20 cellular contexts compared by ENCODE assay signal in genomic region chr3:194176274-194176991, GRCh38. TPM values are rescaled to one million over a fixed set of nuclear protein-coding genes. Genes with fewer than 3 reads are reported as not detected.
DNase-seq lines count a peak whose midpoint lies in the region; ATAC-seq and TF ChIP-seq lines count a peak whose summit lies in the region.
"Had no signal": no experiment of that assay in that cellular context is flagged by ENCODE, and none has a peak within 500 bp of the region (broad histone marks: within the 10 kb centered on the region; RNA-seq: fewer than 3 reads in every experiment).

No MANE protein-coding gene starts in this region.

- TF ChIP-seq POLR2A in gastroesophageal sphincter (IDR thresholded peaks at IDR 0.05) = no peak

- peaks cover 7% of the 10 kb centered on the region for H3K9me3 Mint-ChIP-seq in endodermal cell
- peaks cover 3% of the 10 kb centered on the region for H3K9me3 Mint-ChIP-seq in nephron
- H3K9me3 Mint-ChIP-seq: activated naive CD8-positive, alpha-beta T cell treated with anti-CD3 and anti-CD28 coated beads, Interleukin-2, amount 50 U/mL, for 24 hours; HFFc6 had no signal

- intact Hi-C loops in mammary epithelial cell (cut with micrococcal nuclease) = no loop called here

- H3K79me2 ChIP-seq in mammary epithelial cell (ENCODE audit: insufficient read depth, low read length) = no peaks in the 10 kb centered on the region

- no peak for TF ChIP-seq CTCF in 22Rv1 (IDR thresholded peaks at IDR 0.05)
- no peak for TF ChIP-seq CTCF in endodermal cell (conservative IDR thresholded peaks at IDR 0.05)
- TF ChIP-seq CTCF in nephron (IDR thresholded peaks at IDR 0.05; ENCODE audit: unreplicated experiment in 3 of 3) = no peak
- TF ChIP-seq CTCF in gastroesophageal sphincter (IDR thresholded peaks at IDR 0.05) = no peak
- no peak for TF ChIP-seq CTCF in mammary epithelial cell (conservative IDR thresholded peaks at IDR 0.05 in 1 of 2, IDR thresholded peaks at IDR 0.05 in 1 of 2; ENCODE audit: extremely low read depth in 1 of 2, insufficient read depth in 1 of 2, low read depth in 1 of 2, low read length in 2 of 2)

- H3K27ac ChIP-seq in 22Rv1 (0 out of 2 replicates have a peak overlapping the region, but pooled peaks have one; percentile 12), endodermal cell (ENCODE audit: low read depth, low read length) (no peak overlapping the region), gastroesophageal sphincter (no peak overlapping the region), mammary epithelial cell (ENCODE audit: insufficient read depth, low read depth, low read length) (no peak overlapping the region)
- H3K27ac ChIP-seq: BLaER1, cardiac muscle cell, neutrophil had no signal

- H3K4me1 Mint-ChIP-seq in endodermal cell (peaks cover 20% of the 10 kb centered on the region), nephron (peaks cover 40% of the 10 kb centered on the region)
- H3K4me1 Mint-ChIP-seq: activated naive CD8-positive, alpha-beta T cell treated with anti-CD3 and anti-CD28 coated beads, Interleukin-2, amount 50 U/mL, for 24 hours had no signal

- no peak for TF ChIP-seq EP300 in gastroesophageal sphincter (IDR thresholded peaks at IDR 0.05)

- H3K27ac Mint-ChIP-seq in endodermal cell = no peak overlapping the region
- peak overlapping the region; percentile 3 to 71 (median 50) for H3K27ac Mint-ChIP-seq in nephron
- H3K27ac Mint-ChIP-seq: activated naive CD8-positive, alpha-beta T cell treated with anti-CD3 and anti-CD28 coated beads, Interleukin-2, amount 50 U/mL, for 24 hours; HFFc6 had no signal

- WGBS in endodermal cell (ENCODE audit: insufficient coverage in 1 of 2, insufficient read length in 1 of 2), 2 experiments = 31 to 40% methylated on average over 16 to 18 of the region's 18 CpGs
- 46 to 64% methylated on average over 16 to 17 of the region's 18 CpGs for WGBS in gastroesophageal sphincter (ENCODE audit: low coverage in 1 of 2), 2 donors
- WGBS in mammary epithelial cell (ENCODE audit: low coverage, missing lambda C conversion rate) = 92% methylated on average over 18 of the region's 18 CpGs

- H3K4me3 ChIP-seq in endodermal cell (ENCODE audit: low read length) = no peak overlapping the region
- no peak overlapping the region for H3K4me3 ChIP-seq in gastroesophageal sphincter
- no peak overlapping the region for H3K4me3 ChIP-seq in mammary epithelial cell (replicated peaks in 1 of 3; ENCODE audit: insufficient read depth in 1 of 3, low read depth in 2 of 3, low read length in 3 of 3)
- H3K4me3 ChIP-seq: BLaER1, cardiac muscle cell had no signal

- dilution Hi-C loops in mammary epithelial cell (cut with HindIII; ENCODE audit: low sequenced_read_pairs) = no loop called here

- no peaks in the 10 kb centered on the region for H4K20me1 ChIP-seq in mammary epithelial cell (ENCODE audit: insufficient read depth, low read length)
- H4K20me1 ChIP-seq: BLaER1 had no signal

- ATAC-seq in GM18907 (IDR thresholded peaks at IDR 0.05; ENCODE audit: unreplicated experiment) (no peak), gastroesophageal sphincter (no peak)
- ATAC-seq: activated naive CD8-positive, alpha-beta T cell treated with anti-CD3 and anti-CD28 coated beads, Interleukin-2, amount 50 U/mL, for 24 hours; left colon; Right ventricle myocardium inferior had no signal

- CTCF ChIA-PET in mammary epithelial cell (lab: Charles Lee; ENCODE audit: low non-redundant PET) = no interaction called here

- no TSS peak for BruUV-seq in mammary epithelial cell (replicated peaks; lab: Mats Ljungman, UMichigan)

- H3K4me1 ChIP-seq in endodermal cell (ENCODE audit: control insufficient read depth, insufficient read depth, low read length) (no peaks in the 10 kb centered on the region), gastroesophageal sphincter (no peaks in the 10 kb centered on the region), mammary epithelial cell (ENCODE audit: insufficient read depth, low read length) (no peaks in the 10 kb centered on the region)
- H3K4me1 ChIP-seq: BLaER1 had no signal

- no peak overlapping the region for H3K4me2 ChIP-seq in mammary epithelial cell (ENCODE audit: insufficient read depth, low read depth, low read length)
- H3K4me2 ChIP-seq: BLaER1 had no signal

- in situ Hi-C loops in mammary epithelial cell (cut with MboI; ENCODE audit: low sequenced_read_pairs in 2 of 2) = no loop called here

- H3K9ac ChIP-seq in endodermal cell (ENCODE audit: extremely low read depth, low read length, poor library complexity, severe bottlenecking) (no peak overlapping the region), mammary epithelial cell (ENCODE audit: insufficient read depth, low read length) (no peak overlapping the region)
- H3K9ac ChIP-seq: BLaER1 had no signal

- H3K27me3 Mint-ChIP-seq in endodermal cell (ENCODE audit: insufficient read depth) = peaks cover 3% of the 10 kb centered on the region
- H3K27me3 Mint-ChIP-seq in nephron (ENCODE audit: low read depth) = peaks cover 64% of the 10 kb centered on the region

- H3K9me3 ChIP-seq in endodermal cell (ENCODE audit: control insufficient read depth, low read length) = no peaks in the 10 kb centered on the region
- no peaks in the 10 kb centered on the region for H3K9me3 ChIP-seq in gastroesophageal sphincter
- H3K9me3 ChIP-seq in mammary epithelial cell (replicated peaks; ENCODE audit: insufficient read depth, low read length) = no peaks in the 10 kb centered on the region
- H3K9me3 ChIP-seq: BLaER1, neutrophil had no signal

- H3K36me3 ChIP-seq in endodermal cell (ENCODE audit: control insufficient read depth, insufficient read depth, low read length) (no peaks in the 10 kb centered on the region), gastroesophageal sphincter (no peaks in the 10 kb centered on the region), mammary epithelial cell (ENCODE audit: insufficient read depth, low read length) (no peaks in the 10 kb centered on the region)
- H3K36me3 ChIP-seq: BLaER1, cardiac muscle cell, neutrophil had no signal

- no peaks in the 10 kb centered on the region for H3K36me3 Mint-ChIP-seq in endodermal cell (ENCODE audit: low read depth)
- H3K36me3 Mint-ChIP-seq in nephron (ENCODE audit: low read depth) = no peaks in the 10 kb centered on the region

- DNase-seq in NCI-H69 (lab: John Stamatoyannopoulos, UW) (peak; percentile 23), endodermal cell (peak; percentile 70), kidney glomerular epithelial cell (lab: John Stamatoyannopoulos, UW) (no peak), mammary epithelial cell (no peak)
- DNase-seq: activated CD4-positive, alpha-beta T cell treated with anti-CD3 and anti-CD28 coated beads for 48 hours; activated effector memory CD4-positive, alpha-beta T cell treated with anti-CD3 and anti-CD28 coated beads, Interleukin-2, amount 50 U/mL, for 16 hours; activated naive CD8-positive, alpha-beta T cell treated with anti-CD3 and anti-CD28 coated beads, Interleukin-2, amount 50 U/mL, for 24 hours; erythroblast; HFFc6; left colon; NCI-H146; NCI-H748 treated with DMSO at 0.1 percent for 48 hours had no signal

- H3K27me3 ChIP-seq in endodermal cell (ENCODE audit: control insufficient read depth, insufficient read depth, low read length, poor library complexity, severe bottlenecking) = no peaks in the 10 kb centered on the region
- H3K27me3 ChIP-seq in gastroesophageal sphincter = peaks cover 6% of the 10 kb centered on the region
- H3K27me3 ChIP-seq in mammary epithelial cell (ENCODE audit: insufficient read depth, low read length) = no peaks in the 10 kb centered on the region
- H3K27me3 ChIP-seq: BLaER1, cardiac muscle cell, neutrophil had no signal

- H2AFZ ChIP-seq in mammary epithelial cell (ENCODE audit: low read depth, low read length) = no peak overlapping the region

- H3K4me3 Mint-ChIP-seq in endodermal cell = no peak overlapping the region
- peak overlapping the region; percentile 31 to 65 (median 54) for H3K4me3 Mint-ChIP-seq in nephron
- H3K4me3 Mint-ChIP-seq: activated naive CD8-positive, alpha-beta T cell treated with anti-CD3 and anti-CD28 coated beads, Interleukin-2, amount 50 U/mL, for 24 hours; HFFc6 had no signal

RNA-seq across cellular contexts. Expression of gene HES1, which starts 40.5 kb away (rescaled TPM):
- total RNA-seq in endodermal cell = 10 to 100 TPM in 1 of 2 donors, 1 to 10 TPM in 1; 2.1 to 17.5 TPM
- 63.6 TPM for polyA plus RNA-seq in endodermal cell (2013, experiment 1 of 2)
- 67.6 TPM for polyA plus RNA-seq in endodermal cell (2013, experiment 2 of 2)
- 10 to 100 TPM in 3 of 4 donors, 1 to 10 TPM in 1; 9.6 to 31.5 (median 15.4) TPM for total RNA-seq in gastroesophageal sphincter
- 10 to 100 TPM; 33.0 to 74.4 TPM for total RNA-seq in mammary epithelial cell
- polyA plus RNA-seq in mammary epithelial cell = 22.7 TPM
- polyA minus RNA-seq in mammary epithelial cell = 12.6 TPM

Comparison
In these comparisons a context has a peak if more than half of its experiments do, and no peak if none do; other contexts are left out.
1. DNase-seq: peak in NCI-H69 (single experiment) and endodermal cell (single experiment); none in kidney glomerular epithelial cell (single experiment) and mammary epithelial cell (single experiment).